Comparison of ENCODE assay signal across 8 cellular contexts in genomic region chr7:75409880-75410822, GRCh38. TPM values are rescaled to one million over a fixed set of nuclear protein-coding genes. Genes with fewer than 3 reads are reported as not detected.
DNase-seq lines count a peak whose midpoint lies in the region; ATAC-seq, FAIRE-seq and TF ChIP-seq lines count a peak whose summit lies in the region.
"Not testable (repeated sequence)": the region's sequence is repeated elsewhere in the genome, so short reads cannot be mapped to it uniquely, and the experiment has no call there.

No MANE protein-coding gene starts in this region.

- not testable (repeated sequence) for H3K36me3 ChIP-seq in right lobe of liver

- not testable (repeated sequence) for H3K4me1 ChIP-seq in right lobe of liver

- H3K4me3 Mint-ChIP-seq in stimulated activated memory B cell treated with anti-CD40 and anti-IgM and Interleukin-4, amounts not matched to agents 10 μg/mL and 1 μg/mL and 100 μg/mL, for 72 hours = peak overlapping the region; percentile 44

- not testable (repeated sequence) for H3K27ac Mint-ChIP-seq in stimulated activated memory B cell treated with anti-CD40 and anti-IgM and Interleukin-4, amounts not matched to agents 10 μg/mL and 1 μg/mL and 100 μg/mL, for 72 hours

- H3K27me3 Mint-ChIP-seq in stimulated activated memory B cell treated with anti-CD40 and anti-IgM and Interleukin-4, amounts not matched to agents 10 μg/mL and 1 μg/mL and 100 μg/mL, for 72 hours = not testable (repeated sequence)

- H3K27me3 ChIP-seq in right lobe of liver = not testable (repeated sequence)

- TF ChIP-seq CTCF in coronary artery (IDR thresholded peaks at IDR 0.05); right lobe of liver (IDR thresholded peaks at IDR 0.05): not testable (repeated sequence)

- WGBS in right lobe of liver (ENCODE audit: insufficient coverage, low coverage, low lambda C conversion rate, missing lambda C conversion rate) = 0% methylated on average over 1 of the region's 74 CpGs

- not testable (repeated sequence) for H3K36me3 Mint-ChIP-seq in stimulated activated memory B cell treated with anti-CD40 and anti-IgM and Interleukin-4, amounts not matched to agents 10 μg/mL and 1 μg/mL and 100 μg/mL, for 72 hours

- DNase-seq in activated CD8-positive, alpha-beta memory T cell treated with anti-CD3 and anti-CD28 coated beads for 24 hours = peak; percentile 70
- not testable (repeated sequence) for DNase-seq in coronary artery (ENCODE audit: low spot score)
- DNase-seq in right lobe of liver = peak in 1 of 3 donors; percentile 41

- ATAC-seq in GM19463 (IDR thresholded peaks at IDR 0.05; ENCODE audit: unreplicated experiment) (peak; percentile 96), HG02870 (IDR thresholded peaks at IDR 0.05; ENCODE audit: unreplicated experiment) (peak; percentile 89), HG03565 (IDR thresholded peaks at IDR 0.05; ENCODE audit: unreplicated experiment) (peak; percentile 88), right lobe of liver (peak; percentile 95 to 98 (median 97))
- ATAC-seq in stimulated activated memory B cell treated with anti-CD40 and anti-IgM and Interleukin-4, amounts not matched to agents 10 μg/mL and 1 μg/mL and 100 μg/mL, for 72 hours = peak; percentile 97

- intact Hi-C loops in right lobe of liver (cut with DNase I) = not testable (repeated sequence)

- H3K9me3 Mint-ChIP-seq in stimulated activated memory B cell treated with anti-CD40 and anti-IgM and Interleukin-4, amounts not matched to agents 10 μg/mL and 1 μg/mL and 100 μg/mL, for 72 hours = not testable (repeated sequence)

- H3K27ac ChIP-seq in coronary artery, right lobe of liver: not testable (repeated sequence)

- not testable (repeated sequence) for TF ChIP-seq POLR2A in right lobe of liver (IDR thresholded peaks at IDR 0.05)

- peak; percentile 81 for FAIRE-seq in G401.6 (lab: Jason Lieb, UNC)

- peak overlapping the region; percentile 66 for H3K4me3 ChIP-seq in coronary artery
- peak overlapping the region in 2 of 3 donors; percentile 36 to 50 for H3K4me3 ChIP-seq in right lobe of liver

- H3K4me1 Mint-ChIP-seq in stimulated activated memory B cell treated with anti-CD40 and anti-IgM and Interleukin-4, amounts not matched to agents 10 μg/mL and 1 μg/mL and 100 μg/mL, for 72 hours = not testable (repeated sequence)

- not testable (repeated sequence) for H3K9me3 ChIP-seq in right lobe of liver

RNA-seq across cellular contexts. Expression of gene TRIM73, which starts 14.7 kb away (rescaled TPM):
- total RNA-seq in right lobe of liver = 1 to 10 TPM in 4 of 6 experiments, under 1 TPM in 2; 0.31 to 4.7 (median 2.6) TPM
